ENCODE assay signal across 17 cellular contexts in the genomic region with DNA sequence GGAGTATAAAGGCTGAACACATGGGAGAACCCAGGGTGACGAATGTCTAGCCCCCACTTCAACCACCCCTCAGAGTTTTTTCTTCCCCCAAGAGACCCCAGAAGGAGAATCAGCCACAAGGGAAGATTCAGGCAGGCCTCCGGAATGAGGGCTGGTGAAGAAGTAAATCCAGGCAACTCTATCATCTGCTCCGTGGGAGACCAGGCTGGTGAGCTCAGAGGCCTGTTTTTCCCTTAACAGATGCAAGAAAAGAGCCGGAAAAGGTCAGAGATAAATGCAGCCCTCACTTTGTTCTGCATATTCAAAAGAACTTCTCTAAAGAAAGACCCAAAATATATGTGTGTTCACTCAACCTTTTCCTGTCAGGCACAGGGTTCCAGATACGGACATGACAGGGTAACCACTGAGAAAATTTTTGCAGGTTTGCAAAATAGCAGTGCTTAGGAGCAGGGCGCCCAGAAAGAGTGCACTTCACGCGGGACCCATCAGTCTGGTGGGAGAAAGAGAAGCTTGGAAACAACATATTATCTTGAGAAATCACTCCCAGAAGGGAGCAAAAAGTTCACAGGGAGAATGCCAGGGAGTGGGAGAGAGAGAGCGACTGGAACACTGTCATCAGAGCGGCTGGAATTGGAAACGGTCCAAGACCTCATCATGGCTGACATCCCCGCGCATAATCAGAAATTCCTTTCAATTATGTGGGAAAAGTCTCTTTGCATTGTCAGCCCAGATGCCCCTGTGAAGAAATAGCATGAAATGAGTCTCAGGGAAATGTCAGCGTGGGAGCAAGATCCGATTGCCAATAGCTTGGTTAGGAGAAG.
DNase-seq lines count a peak whose midpoint lies in the region; ATAC-seq and TF ChIP-seq lines count a peak whose summit lies in the region.
"Had no signal": no experiment of that assay in that cellular context is flagged by ENCODE, and none has a peak within 500 bp of the region (broad histone marks: within the 10 kb centered on the region; RNA-seq: fewer than 3 reads in every experiment).

No MANE protein-coding gene starts in this region.

- H3K27me3 ChIP-seq in skeletal muscle satellite cell (ENCODE audit: control insufficient read depth, insufficient read depth, low read length), result peaks cover 16% of the 10 kb centered on the region
- H3K27me3 ChIP-seq: breast epithelium had no signal

- DNase-seq in ELF-1 (ENCODE audit: low read depth, low spot score) (peak; percentile 23), SK-N-DZ (ENCODE audit: low spot score) (peak; percentile 34), germinal center (ENCODE audit: low spot score) (peak; percentile 22), mucosa of descending colon (no peak), T-helper 2 cell (no peak)
- DNase-seq: activated CD4-positive, alpha-beta T cell treated with anti-CD3 and anti-CD28 coated beads, Interleukin-2, amount 50 U/mL, for 1 hour; CD8-positive, alpha-beta memory T cell; heart right ventricle; midbrain; NCI-H187 treated with DMSO at 0.1 percent for 48 hours; OCI-M1; stimulated activated CD4-positive, alpha-beta T cell treated with anti-CD3 and anti-CD28 coated beads, Interleukin-4, amount 100 ng/mL, for 24 hours; stimulated activated naive CD4-positive, alpha-beta T cell treated with Interleukin-2 at 50 U/mL for 16 hours had no signal

- H3K4me3 ChIP-seq in skeletal muscle satellite cell (ENCODE audit: low read length) (no peak overlapping the region), mucosa of descending colon (no peak overlapping the region)
- H3K4me3 ChIP-seq: breast epithelium, heart right ventricle had no signal

- ATAC-seq in GM18517 (IDR thresholded peaks at IDR 0.05; ENCODE audit: unreplicated experiment) (no peak), HG02763 (IDR thresholded peaks at IDR 0.05; ENCODE audit: unreplicated experiment) (no peak), mucosa of descending colon (no peak)

- no peak for TF ChIP-seq CTCF in mucosa of descending colon (IDR thresholded peaks at IDR 0.05)

- H3K9me3 ChIP-seq in skeletal muscle satellite cell (replicated peaks; ENCODE audit: low read length) (no peaks in the 10 kb centered on the region), mucosa of descending colon (no peaks in the 10 kb centered on the region)
- H3K9me3 ChIP-seq: breast epithelium, heart right ventricle had no signal

- no peak overlapping the region for H3K9ac ChIP-seq in skeletal muscle satellite cell (ENCODE audit: low read depth, low read length)

- H3K4me1 ChIP-seq in skeletal muscle satellite cell (ENCODE audit: control insufficient read depth, insufficient read depth, low read length) (peaks cover 9% of the 10 kb centered on the region), mucosa of descending colon (ENCODE audit: low read depth) (no peaks in the 10 kb centered on the region)
- H3K4me1 ChIP-seq: breast epithelium had no signal

- H3K36me3 ChIP-seq in skeletal muscle satellite cell (ENCODE audit: insufficient read depth, low read length), result no peaks in the 10 kb centered on the region
- no peaks in the 10 kb centered on the region for H3K36me3 ChIP-seq in mucosa of descending colon (ENCODE audit: low read depth)
- H3K36me3 ChIP-seq: breast epithelium, heart right ventricle had no signal

- intact Hi-C loops in mucosa of descending colon (cut with DNase I, micrococcal nuclease), result no loop called here

- peak overlapping the region; percentile 42 for H3K4me2 ChIP-seq in skeletal muscle satellite cell (ENCODE audit: low read length)

Comparison
In these comparisons a context has a peak if more than half of its experiments do, and no peak if none do; other contexts are left out.
1. DNase-seq: peak in ELF-1 (single experiment), SK-N-DZ (single experiment) and germinal center (single experiment); none in mucosa of descending colon (0 of 3) and T-helper 2 cell (0 of 5).